ENCODE assay signal across 11 cellular contexts in the genomic region with DNA sequence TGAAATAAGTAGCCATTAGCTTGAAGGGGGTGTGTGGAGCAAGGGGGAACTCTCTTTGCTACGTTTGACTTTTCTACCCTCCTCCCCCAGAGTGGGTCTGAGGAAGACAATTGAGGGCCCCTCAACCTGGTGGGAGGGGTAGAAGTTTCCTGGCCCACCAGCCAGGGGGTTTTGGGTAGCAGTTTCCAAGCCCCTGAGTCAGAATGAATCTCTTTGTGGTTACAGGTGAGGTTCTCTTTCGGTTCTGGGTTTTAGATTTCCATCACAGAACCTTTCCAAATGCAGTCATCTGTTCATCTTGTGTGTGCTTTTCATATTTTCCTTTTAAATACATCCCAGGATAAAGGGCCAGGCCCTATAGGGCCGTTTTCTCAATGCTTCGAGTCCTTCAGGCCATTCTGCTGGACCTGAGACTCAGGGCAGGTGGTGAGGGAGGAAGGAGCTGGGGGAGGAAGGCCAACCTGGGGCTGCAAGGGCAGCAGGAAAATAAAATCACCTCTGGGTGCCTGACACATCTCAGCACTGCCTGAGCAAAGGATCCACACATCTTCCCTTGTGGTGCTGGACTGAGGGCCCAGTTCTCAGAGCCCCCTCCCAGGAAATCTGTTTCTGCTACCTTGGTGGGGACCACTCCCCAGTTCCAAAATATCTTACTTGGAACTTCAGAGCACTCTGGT. TPM values are rescaled to one million over a fixed set of nuclear protein-coding genes. Genes with fewer than 3 reads are reported as not detected.
DNase-seq lines count a peak whose midpoint lies in the region; ATAC-seq and TF ChIP-seq lines count a peak whose summit lies in the region.
"Had no signal": no experiment of that assay in that cellular context is flagged by ENCODE, and none has a peak within 500 bp of the region (broad histone marks: within the 10 kb centered on the region; RNA-seq: fewer than 3 reads in every experiment).

No MANE protein-coding gene starts in this region.

- H3K4me3 ChIP-seq in CD4-positive, alpha-beta memory T cell (ENCODE audit: low read length in 2 of 2), result peak overlapping the region; percentile 6 to 92
- H3K4me3 ChIP-seq in parathyroid adenoma (ENCODE audit: low read depth, low read length), result no peak overlapping the region
- no peak overlapping the region for H3K4me3 ChIP-seq in SK-N-SH (ENCODE audit: low read depth in 2 of 2, low read length in 1 of 2)
- H3K4me3 ChIP-seq: tibial nerve had no signal

- ATAC-seq in HG03460 (IDR thresholded peaks at IDR 0.05; ENCODE audit: unreplicated experiment) (no peak), GM19452 (IDR thresholded peaks at IDR 0.05; ENCODE audit: unreplicated experiment) (no peak)

- no peaks in the 10 kb centered on the region for H3K27me3 Mint-ChIP-seq in CD4-positive, alpha-beta memory T cell

- peaks cover 46 to 77% of the 10 kb centered on the region in 2 donors for H3K36me3 Mint-ChIP-seq in CD4-positive, alpha-beta memory T cell

- intact Hi-C loops in CD4-positive, alpha-beta memory T cell (cut with micrococcal nuclease), result loop anchor here (2.0 kb wide), 1 partner anchor 239 kb away; no protein-coding TSS in a partner anchor

- no peaks in the 10 kb centered on the region for H3F3A ChIP-seq in SK-N-SH (replicated peaks; ENCODE audit: insufficient read depth)

- H2AFZ ChIP-seq in parathyroid adenoma (no peak overlapping the region), SK-N-SH (ENCODE audit: low read depth) (no peak overlapping the region)

- TF ChIP-seq CTCF in parathyroid adenoma (IDR thresholded peaks at IDR 0.05) (no peak), SK-N-SH (IDR thresholded peaks at IDR 0.05) (no peak)

- H3K27me3 ChIP-seq in CD4-positive, alpha-beta memory T cell (ENCODE audit: insufficient read depth, low read length), result no peaks in the 10 kb centered on the region
- no peaks in the 10 kb centered on the region for H3K27me3 ChIP-seq in parathyroid adenoma (ENCODE audit: control insufficient read depth, insufficient read depth, low read length)
- no peaks in the 10 kb centered on the region for H3K27me3 ChIP-seq in SK-N-SH (ENCODE audit: insufficient read depth)

- peaks cover 27% of the 10 kb centered on the region for H3K36me3 ChIP-seq in CD4-positive, alpha-beta memory T cell (ENCODE audit: insufficient read depth, low read length)
- H3K36me3 ChIP-seq in parathyroid adenoma (ENCODE audit: control insufficient read depth, insufficient read depth, low read length) (no peaks in the 10 kb centered on the region), SK-N-SH (replicated peaks in 1 of 2; ENCODE audit: control insufficient read depth in 1 of 2, insufficient read depth in 2 of 2, low read length in 1 of 2) (peaks cover 7 to 15% of the 10 kb centered on the region in 2 experiments)

- H3K9ac ChIP-seq in parathyroid adenoma (no peak overlapping the region), SK-N-SH (no peak overlapping the region)

- H3K4me1 ChIP-seq in CD4-positive, alpha-beta memory T cell (ENCODE audit: insufficient read depth, low read length), result peaks cover 79% of the 10 kb centered on the region
- H3K4me1 ChIP-seq in parathyroid adenoma (peaks cover 34% of the 10 kb centered on the region), SK-N-SH (ENCODE audit: control insufficient read depth in 1 of 2, insufficient read depth in 2 of 2, low read depth in 1 of 2, low read length in 1 of 2) (peaks cover 9 to 15% of the 10 kb centered on the region in 2 experiments; a peak in 2 of 4 replicates)

- H3K79me2 ChIP-seq in parathyroid adenoma (peaks cover 57% of the 10 kb centered on the region), SK-N-SH (ENCODE audit: insufficient read depth) (peaks cover 86% of the 10 kb centered on the region)

- peak overlapping the region; percentile 78 to 95 (median 87) for H3K27ac Mint-ChIP-seq in CD4-positive, alpha-beta memory T cell

- H3K4me2 ChIP-seq in parathyroid adenoma (ENCODE audit: low read length) (peak overlapping the region; percentile 54), SK-N-SH (no peak overlapping the region; the same call in 1 of the 2 replicates)

- peaks cover 0 to 4% (median 0%) of the 10 kb centered on the region in 8 donors for H3K9me3 Mint-ChIP-seq in CD4-positive, alpha-beta memory T cell

- TF ChIP-seq EP300 in SK-N-SH (IDR thresholded peaks at IDR 0.05; ENCODE audit: borderline replicate concordance in 1 of 2, low read depth in 1 of 2, low read length in 1 of 2), result no peak

- 63% methylated on average over 4 of the region's 4 CpGs for WGBS in SK-N-SH (ENCODE audit: low lambda C conversion rate)

- H3K9me2 ChIP-seq in SK-N-SH, result no peaks in the 10 kb centered on the region

- H3K27ac ChIP-seq in CD4-positive, alpha-beta memory T cell (ENCODE audit: low read depth, low read length), result peak overlapping the region; percentile 93
- H3K27ac ChIP-seq in parathyroid adenoma, result peak overlapping the region; percentile 55
- no peak overlapping the region for H3K27ac ChIP-seq in SK-N-SH (ENCODE audit: low read depth in 2 of 2, low read length in 1 of 2)

- CTCF ChIA-PET in CD4-positive, alpha-beta memory T cell (lab: Charles Lee; ENCODE audit: partially characterized antibody), result interaction anchor here (1.2 to 19.3 kb wide), 12 partner anchors 9 to 476 kb away, joined by 3 to 296 read pairs (median 56); partner anchors contain the start of genes LCLAT1 and YPEL5
- CTCF ChIA-PET in SK-N-SH (lab: Yijun Ruan, JAX), result interaction anchor here (4.7 to 18.6 kb wide), 4 partner anchors 16 to 475 kb away, joined by 38 to 262 read pairs (median 68); no protein-coding TSS in a partner anchor

- H3K9me3 ChIP-seq in CD4-positive, alpha-beta memory T cell (ENCODE audit: control insufficient read depth in 1 of 2, low read length in 2 of 2), result no peaks in the 10 kb centered on the region
- no peaks in the 10 kb centered on the region for H3K9me3 ChIP-seq in parathyroid adenoma (ENCODE audit: control insufficient read depth, low read length)
- H3K9me3 ChIP-seq in SK-N-SH, result no peaks in the 10 kb centered on the region

- no peak for TF ChIP-seq RAD21 in SK-N-SH (IDR thresholded peaks at IDR 0.05; ENCODE audit: low read length)

- DNase-seq in CD4-positive, alpha-beta memory T cell, result peak in 1 of 5 donors; percentile 72
- peak; percentile 36 for DNase-seq in activated CD4-positive, CD25-positive, alpha-beta regulatory T cell treated with anti-CD3 and anti-CD28 coated beads, Interleukin-2, amount 50 U/mL, for 16 hours (ENCODE audit: low read depth, low spot score)
- peak; percentile 56 for DNase-seq in activated naive CD8-positive, alpha-beta T cell treated with anti-CD3 and anti-CD28 coated beads, Interleukin-2, amount 50 U/mL, for 16 hours (ENCODE audit: low read depth, low spot score)
- DNase-seq in SK-N-SH, result no peak
- no peak for DNase-seq in NCI-H146 treated with DMSO at 0.1 percent for 48 hours (lab: John Stamatoyannopoulos, UW; ENCODE audit: unreplicated experiment)
- DNase-seq: mesendoderm; NK-92 treated with Interleukin-12 subunit alpha and Interleukin-12 subunit beta, amount 100 ng/mL, for 24 hours had no signal

- H3K4me3 Mint-ChIP-seq in CD4-positive, alpha-beta memory T cell, result peak overlapping the region; percentile 89 to 99 (median 96)

- peaks cover 60 to 83% (median 68%) of the 10 kb centered on the region in 4 donors for H3K4me1 Mint-ChIP-seq in CD4-positive, alpha-beta memory T cell

- peaks cover 31% of the 10 kb centered on the region for H4K20me1 ChIP-seq in SK-N-SH (ENCODE audit: insufficient read depth)

- POLR2A ChIA-PET in CD4-positive, alpha-beta memory T cell (lab: Charles Lee; ENCODE audit: partially characterized antibody), result interaction anchor here (1.1 to 14.7 kb wide), 11 partner anchors 8 to 230 kb away, joined by 3 to 435 read pairs (median 39); partner anchors contain the start of genes LCLAT1 and YPEL5
- POLR2A ChIA-PET in SK-N-SH (lab: Yijun Ruan, JAX), result no interaction called here

TF ChIP-seq in SK-N-SH, 30 proteins besides CTCF, POLR2A, EP300 and RAD21:
- TF ChIP-seq, protein P1, sequence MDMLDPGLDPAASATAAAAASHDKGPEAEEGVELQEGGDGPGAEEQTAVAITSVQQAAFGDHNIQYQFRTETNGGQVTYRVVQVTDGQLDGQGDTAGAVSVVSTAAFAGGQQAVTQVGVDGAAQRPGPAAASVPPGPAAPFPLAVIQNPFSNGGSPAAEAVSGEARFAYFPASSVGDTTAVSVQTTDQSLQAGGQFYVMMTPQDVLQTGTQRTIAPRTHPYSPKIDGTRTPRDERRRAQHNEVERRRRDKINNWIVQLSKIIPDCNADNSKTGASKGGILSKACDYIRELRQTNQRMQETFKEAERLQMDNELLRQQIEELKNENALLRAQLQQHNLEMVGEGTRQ (IDR thresholded peaks at IDR 0.05; ENCODE audit: borderline replicate concordance, low read depth, low read length), result no peak
- TF ChIP-seq GATA2 (CRISPR knock-in tag; IDR thresholded peaks at IDR 0.05) (no peak), RFX5 (IDR thresholded peaks at IDR 0.05; ENCODE audit: low read length) (no peak), FOSL2 (IDR thresholded peaks at IDR 0.05; ENCODE audit: borderline replicate concordance, low read depth) (no peak), CHD2 (IDR thresholded peaks at IDR 0.05; ENCODE audit: low read length, partially characterized antibody) (no peak), EZH2phosphoT487 (IDR thresholded peaks at IDR 0.05; ENCODE audit: borderline replicate concordance, low read depth) (no peak), NFIC (IDR thresholded peaks at IDR 0.05; ENCODE audit: borderline replicate concordance) (no peak), TCF12 (IDR thresholded peaks at IDR 0.05) (no peak), TEAD4 (IDR thresholded peaks at IDR 0.05; ENCODE audit: borderline replicate concordance, insufficient read depth) (no peak), MXI1 (IDR thresholded peaks at IDR 0.05; ENCODE audit: low read depth, low read length) (no peak)
- TF ChIP-seq, protein P2, sequence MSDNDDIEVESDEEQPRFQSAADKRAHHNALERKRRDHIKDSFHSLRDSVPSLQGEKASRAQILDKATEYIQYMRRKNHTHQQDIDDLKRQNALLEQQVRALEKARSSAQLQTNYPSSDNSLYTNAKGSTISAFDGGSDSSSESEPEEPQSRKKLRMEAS (IDR thresholded peaks at IDR 0.05; ENCODE audit: low read depth), result no peak
- TF ChIP-seq, protein P3, sequence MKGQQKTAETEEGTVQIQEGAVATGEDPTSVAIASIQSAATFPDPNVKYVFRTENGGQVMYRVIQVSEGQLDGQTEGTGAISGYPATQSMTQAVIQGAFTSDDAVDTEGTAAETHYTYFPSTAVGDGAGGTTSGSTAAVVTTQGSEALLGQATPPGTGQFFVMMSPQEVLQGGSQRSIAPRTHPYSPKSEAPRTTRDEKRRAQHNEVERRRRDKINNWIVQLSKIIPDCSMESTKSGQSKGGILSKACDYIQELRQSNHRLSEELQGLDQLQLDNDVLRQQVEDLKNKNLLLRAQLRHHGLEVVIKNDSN (IDR thresholded peaks at IDR 0.05; ENCODE audit: borderline replicate concordance, low read depth), result no peak
TF ChIP-seq in SK-N-SH: peak in this region for 0.

RNA-seq across cellular contexts. Expression of gene LBH, which starts 4.7 kb away (rescaled TPM):
- total RNA-seq in CD4-positive, alpha-beta memory T cell, result 100 to 1,000 TPM; 335 to 364 TPM
- polyA plus RNA-seq in CD4-positive, alpha-beta memory T cell, result 100 to 1,000 TPM; 119 to 136 TPM
- 22.8 and 26.4 TPM in 2 replicates for polyA plus RNA-seq in SK-N-SH (2012; rRNA removed)
- polyA plus RNA-seq in SK-N-SH (2012; cell fraction: cytosol; rRNA removed), result 17.2 and 21.7 TPM in 2 replicates
- 16.5 and 17.5 TPM in 2 replicates for polyA plus RNA-seq in SK-N-SH (2012; cell fraction: nucleus; rRNA removed)

Comparison
In these comparisons a context has a peak if more than half of its experiments do, and no peak if none do; other contexts are left out.
1. DNase-seq: peak in activated CD4-positive, CD25-positive, alpha-beta regulatory T cell treated with anti-CD3 and anti-CD28 coated beads, Interleukin-2, amount 50 U/mL, for 16 hours (single experiment) and activated naive CD8-positive, alpha-beta T cell treated with anti-CD3 and anti-CD28 coated beads, Interleukin-2, amount 50 U/mL, for 16 hours (single experiment); none in SK-N-SH (single experiment) and NCI-H146 treated with DMSO at 0.1 percent for 48 hours (single experiment).
2. H3K27ac ChIP-seq: peak in CD4-positive, alpha-beta memory T cell (single experiment) and parathyroid adenoma (single experiment); none in SK-N-SH (0 of 2).
3. H3K4me3 ChIP-seq: peak in CD4-positive, alpha-beta memory T cell (2 of 2); none in parathyroid adenoma (single experiment) and SK-N-SH (0 of 2).